In the genomic region with DNA sequence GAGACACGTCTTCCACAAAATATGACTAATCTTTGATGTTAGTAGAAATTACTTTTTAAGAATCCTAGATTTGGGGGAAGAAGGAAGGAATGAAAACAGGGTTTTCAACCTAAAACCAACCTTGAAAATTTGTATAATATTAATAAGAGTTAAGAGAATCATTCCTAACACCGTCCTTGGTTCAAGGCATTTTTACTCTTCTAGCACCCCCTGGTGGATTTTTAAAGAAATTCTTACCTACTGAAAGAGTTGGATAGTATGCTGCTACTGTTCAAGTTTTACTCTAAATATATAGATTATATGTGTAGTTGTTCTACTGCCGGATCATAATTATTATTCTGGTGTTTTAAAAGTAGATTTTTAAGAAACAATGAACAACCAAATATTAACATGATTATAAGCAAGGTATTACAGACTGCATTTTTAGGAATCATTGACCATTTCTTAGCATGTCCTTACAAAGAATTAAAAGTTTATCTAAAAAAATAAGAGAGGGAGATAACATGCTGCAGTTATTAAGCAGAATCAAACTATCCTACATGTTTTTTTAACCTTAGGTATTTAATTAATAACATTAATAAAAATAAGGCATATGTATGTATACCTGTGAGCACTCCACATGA, we compare ENCODE assay signal across 9 cellular contexts. TPM values are rescaled to one million over a fixed set of nuclear protein-coding genes. Genes with fewer than 3 reads are reported as not detected.
DNase-seq lines count a peak whose midpoint lies in the region; ATAC-seq and TF ChIP-seq lines count a peak whose summit lies in the region.
"Had no signal": no experiment of that assay in that cellular context is flagged by ENCODE, and none has a peak within 500 bp of the region (broad histone marks: within the 10 kb centered on the region; RNA-seq: fewer than 3 reads in every experiment).

No MANE protein-coding gene starts in this region.

- H3K4me3 ChIP-seq in Caco-2 (ENCODE audit: low read depth, low read length) (no peak overlapping the region), HL-60 (replicated peaks; ENCODE audit: insufficient read depth, low read length) (no peak overlapping the region), OCI-LY1 (ENCODE audit: low read depth, low read length, poor library complexity, severe bottlenecking) (no peak overlapping the region), endocrine pancreas (ENCODE audit: control insufficient read depth, insufficient read depth, low read length) (peak overlapping the region; percentile 56)

- no peaks in the 10 kb centered on the region for H3K4me1 Mint-ChIP-seq in Caco-2 (ENCODE audit: low read depth, unreplicated experiment)
- H3K4me1 Mint-ChIP-seq: naive thymus-derived CD4-positive, alpha-beta T cell had no signal

- no peaks in the 10 kb centered on the region for H4K20me1 ChIP-seq in OCI-LY1 (ENCODE audit: insufficient read depth, low read length)

- H3K27ac ChIP-seq in HL-60 (replicated peaks) (no peak overlapping the region), OCI-LY1 (ENCODE audit: low read depth, low read length, poor library complexity, severe bottlenecking) (no peak overlapping the region)

- H3K27me3 ChIP-seq in Caco-2 (replicated peaks; ENCODE audit: control insufficient read depth, insufficient read depth, low read length): no peaks in the 10 kb centered on the region
- no peaks in the 10 kb centered on the region for H3K27me3 ChIP-seq in HL-60 (ENCODE audit: insufficient read depth, poor library complexity, severe bottlenecking)
- H3K27me3 ChIP-seq in OCI-LY1 (ENCODE audit: insufficient read depth, low read length): no peaks in the 10 kb centered on the region
- peaks cover 2% of the 10 kb centered on the region for H3K27me3 ChIP-seq in endocrine pancreas (ENCODE audit: control insufficient read depth, insufficient read depth, low read length)

- H3K36me3 ChIP-seq in Caco-2 (ENCODE audit: control insufficient read depth, insufficient read depth, low read length) (no peaks in the 10 kb centered on the region), OCI-LY1 (ENCODE audit: insufficient read depth, low read length) (no peaks in the 10 kb centered on the region), endocrine pancreas (ENCODE audit: control insufficient read depth, insufficient read depth, low read length) (no peaks in the 10 kb centered on the region)

- BruUV-seq in Caco-2 (replicated peaks; lab: Mats Ljungman, UMichigan): no TSS peak

- peak in 1 of 2 experiments; percentile 59 for DNase-seq in Caco-2
- peak; percentile 11 to 12 for DNase-seq in HL-60 (ENCODE audit: low read depth in 1 of 2, low spot score in 1 of 2)
- DNase-seq in non-pigmented ciliary epithelial cell (ENCODE audit: low read depth): peak; percentile 23
- DNase-seq in stimulated activated naive CD8-positive, alpha-beta T cell treated with anti-CD3 and anti-CD28 coated beads, Interleukin-15, Interleukin-2, amounts not matched to agents 100 U/mL and 50 U/mL, for 24 hours: no peak

- H3K9me3 ChIP-seq in Caco-2 (no peaks in the 10 kb centered on the region), OCI-LY1 (ENCODE audit: low read length) (no peaks in the 10 kb centered on the region), endocrine pancreas (ENCODE audit: control insufficient read depth, low read length) (no peaks in the 10 kb centered on the region)

- no peaks in the 10 kb centered on the region for H3K9me2 ChIP-seq in OCI-LY1 (ENCODE audit: low read depth, low read length)

- ATAC-seq in GM19463 (IDR thresholded peaks at IDR 0.05; ENCODE audit: unreplicated experiment) (peak; percentile 71), HG03571 (IDR thresholded peaks at IDR 0.05; ENCODE audit: unreplicated experiment) (no peak)
- ATAC-seq in stimulated activated naive CD8-positive, alpha-beta T cell treated with anti-CD3 and anti-CD28 coated beads, Interleukin-15, Interleukin-2, amounts not matched to agents 100 U/mL and 50 U/mL, for 24 hours: no peak
- ATAC-seq: naive thymus-derived CD4-positive, alpha-beta T cell had no signal

- H3K4me1 ChIP-seq in Caco-2 (no peaks in the 10 kb centered on the region), OCI-LY1 (ENCODE audit: insufficient read depth, low read length, severe bottlenecking) (no peaks in the 10 kb centered on the region), endocrine pancreas (ENCODE audit: control insufficient read depth, insufficient read depth, low read length) (no peaks in the 10 kb centered on the region)

- no peaks in the 10 kb centered on the region for H3K9me3 Mint-ChIP-seq in Caco-2 (ENCODE audit: unreplicated experiment)
- H3K9me3 Mint-ChIP-seq: naive thymus-derived CD4-positive, alpha-beta T cell had no signal

- POLR2A ChIA-PET in Caco-2 (lab: Charles Lee): no interaction called here

- H3K4me3 Mint-ChIP-seq in Caco-2 (ENCODE audit: unreplicated experiment): no peak overlapping the region
- H3K4me3 Mint-ChIP-seq: naive thymus-derived CD4-positive, alpha-beta T cell had no signal

- no peak overlapping the region for H3K4me2 ChIP-seq in OCI-LY1 (ENCODE audit: low read length)

- CTCF ChIA-PET in Caco-2 (lab: Charles Lee): no interaction called here

- H3K27me3 Mint-ChIP-seq in Caco-2 (ENCODE audit: insufficient read depth, unreplicated experiment): no peaks in the 10 kb centered on the region
- H3K27me3 Mint-ChIP-seq: naive thymus-derived CD4-positive, alpha-beta T cell had no signal

- no peak overlapping the region for H2AFZ ChIP-seq in OCI-LY1 (ENCODE audit: low read length)

- no peaks in the 10 kb centered on the region for H3F3A ChIP-seq in OCI-LY1 (ENCODE audit: insufficient read depth, low read length)

- no peak overlapping the region for H3K9ac ChIP-seq in OCI-LY1 (ENCODE audit: low read length)
- H3K9ac ChIP-seq in endocrine pancreas (ENCODE audit: control insufficient read depth, insufficient read depth, low read length): no peak overlapping the region

- no peaks in the 10 kb centered on the region for H3K79me2 ChIP-seq in OCI-LY1 (ENCODE audit: insufficient read depth, low read length)

- peak; percentile 56 to 81 for TF ChIP-seq CTCF in Caco-2 (IDR thresholded peaks at IDR 0.05; ENCODE audit: insufficient read depth in 1 of 2, low read depth in 1 of 2, low read length in 1 of 2, severe bottlenecking in 1 of 2, unreplicated experiment in 1 of 2)
- TF ChIP-seq CTCF in HL-60 (IDR thresholded peaks at IDR 0.05; ENCODE audit: insufficient read depth, low read length): no peak
- TF ChIP-seq CTCF in OCI-LY1 (IDR thresholded peaks at IDR 0.05; ENCODE audit: low read length): peak; percentile 75

- intact Hi-C loops in Caco-2 (cut with micrococcal nuclease; ENCODE audit: unreplicated experiment): loop anchor here (1.0 to 5.0 kb wide), 4 partner anchors 544 to 962 kb away; no protein-coding TSS in a partner anchor

- H3K27ac Mint-ChIP-seq in Caco-2 (ENCODE audit: unreplicated experiment): no peak overlapping the region
- H3K27ac Mint-ChIP-seq: naive thymus-derived CD4-positive, alpha-beta T cell had no signal

- H3K36me3 Mint-ChIP-seq in Caco-2 (ENCODE audit: insufficient read depth, unreplicated experiment): no peaks in the 10 kb centered on the region
- H3K36me3 Mint-ChIP-seq: naive thymus-derived CD4-positive, alpha-beta T cell had no signal

RNA-seq across cellular contexts. Expression of a gene that starts 7.4 kb away (rescaled TPM):
- total RNA-seq in Caco-2 (2022): 0.23 and 0.61 TPM in 2 replicates
- total RNA-seq: naive thymus-derived CD4-positive, alpha-beta T cell had no signal
